Comparison of ENCODE assay signal across 8 cellular contexts in the genomic region with DNA sequence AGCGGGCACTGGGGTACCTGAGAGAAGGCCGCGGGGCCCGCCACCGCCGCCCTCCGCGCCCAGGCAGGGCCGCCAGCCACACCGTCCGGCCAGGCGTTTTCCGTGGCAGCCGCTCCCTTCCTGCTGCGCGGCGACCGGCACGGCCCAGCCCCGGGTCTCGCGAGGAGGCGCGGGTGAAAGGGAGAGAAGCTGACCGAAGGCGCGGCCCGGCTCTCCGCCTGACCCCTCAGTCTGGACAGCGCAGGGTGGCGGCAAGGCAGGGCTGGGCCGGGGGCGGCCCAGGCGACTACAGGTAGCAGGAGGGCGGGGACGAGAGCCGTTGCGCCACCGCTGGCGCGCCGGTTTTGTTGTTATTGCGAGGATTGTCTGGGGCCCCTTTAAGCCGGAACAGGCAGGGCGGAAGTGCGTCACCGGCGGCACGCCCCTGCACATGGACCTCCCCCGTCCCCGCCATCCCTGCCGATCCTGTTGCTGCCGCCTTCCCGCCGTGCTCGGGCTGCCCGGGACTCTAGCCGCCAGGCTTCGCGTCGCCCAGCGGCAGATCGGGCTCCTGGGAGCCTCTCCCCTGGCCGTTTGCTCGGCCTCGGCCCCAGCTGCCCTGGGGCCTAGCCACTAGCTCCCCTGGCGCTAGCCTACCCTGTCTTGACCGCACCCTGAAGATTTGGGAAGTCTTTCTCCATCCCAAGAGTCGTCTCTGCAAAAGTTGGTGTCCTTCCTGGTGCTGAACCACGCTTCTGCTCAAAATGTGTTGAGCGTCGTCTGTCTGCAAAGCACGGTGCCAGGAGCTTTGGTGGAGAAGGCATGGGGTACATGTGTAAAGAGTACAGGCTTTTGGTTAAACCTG. TPM values are rescaled to one million over a fixed set of nuclear protein-coding genes. Genes with fewer than 3 reads are reported as not detected.
A peak's percentile ranks its signal among the peaks of the same experiment; 100 is the strongest.
DNase-seq lines count a peak whose midpoint lies in the region; ATAC-seq and TF ChIP-seq lines count a peak whose summit lies in the region.

A gene with protein sequence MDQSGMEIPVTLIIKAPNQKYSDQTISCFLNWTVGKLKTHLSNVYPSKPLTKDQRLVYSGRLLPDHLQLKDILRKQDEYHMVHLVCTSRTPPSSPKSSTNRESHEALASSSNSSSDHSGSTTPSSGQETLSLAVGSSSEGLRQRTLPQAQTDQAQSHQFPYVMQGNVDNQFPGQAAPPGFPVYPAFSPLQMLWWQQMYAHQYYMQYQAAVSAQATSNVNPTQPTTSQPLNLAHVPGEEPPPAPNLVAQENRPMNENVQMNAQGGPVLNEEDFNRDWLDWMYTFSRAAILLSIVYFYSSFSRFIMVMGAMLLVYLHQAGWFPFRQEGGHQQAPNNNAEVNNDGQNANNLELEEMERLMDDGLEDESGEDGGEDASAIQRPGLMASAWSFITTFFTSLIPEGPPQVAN (minus strand): TSS at position 352 of the 844 bp plus-strand sequence. CDS start 805 bp downstream, outside the sequence.

- H3K27me3 ChIP-seq in rectal smooth muscle tissue (ENCODE audit: control insufficient read depth, insufficient read depth, low read length) (no peaks in the 10 kb centered on the region), vagina (no peaks in the 10 kb centered on the region)

- no peaks in the 10 kb centered on the region for H3K36me3 ChIP-seq in rectal smooth muscle tissue (ENCODE audit: control insufficient read depth, insufficient read depth, low read length)
- H3K36me3 ChIP-seq in vagina: no peaks in the 10 kb centered on the region

- peak within 1 kb of the TSS; percentile 89 for H3K4me3 ChIP-seq in astrocyte of the cerebellum (ENCODE audit: low read depth, low read length)
- peak within 1 kb of the TSS; percentile 97 for H3K4me3 ChIP-seq in rectal smooth muscle tissue (ENCODE audit: low read length)
- peak within 1 kb of the TSS; percentile 79 to 99 for H3K4me3 ChIP-seq in vagina

- TF ChIP-seq CTCF in astrocyte of the cerebellum (IDR thresholded peaks at IDR 0.05; ENCODE audit: low read depth, low read length, missing control alignments) (no peak), vagina (IDR thresholded peaks at IDR 0.05) (no peak)

- DNase-seq in NCI-H2081 (lab: John Stamatoyannopoulos, UW) (peak; percentile 91 to 96), T-helper 9 cell (peak; percentile 92), astrocyte of the cerebellum (ENCODE audit: low read depth) (peak; percentile 66), hepatic stellate cell (ENCODE audit: low spot score) (peak; percentile 89), vagina (ENCODE audit: extremely low spot score in 2 of 2) (peak in 1 of 2 donors; percentile 95)

- in situ Hi-C loops in astrocyte of the cerebellum (cut with HindIII; ENCODE audit: low sequenced_read_pairs): no loop called here

- peak within 1 kb of the TSS; percentile 97 for H3K27ac ChIP-seq in rectal smooth muscle tissue (ENCODE audit: low read depth, low read length)
- H3K27ac ChIP-seq in vagina: peak within 1 kb of the TSS; percentile 91

- ATAC-seq in GM18517 (IDR thresholded peaks at IDR 0.05; ENCODE audit: unreplicated experiment) (peak; percentile 87), HG03039 (IDR thresholded peaks at IDR 0.05; ENCODE audit: unreplicated experiment) (peak; percentile 88)

- no peaks in the 10 kb centered on the region for H3K9me3 ChIP-seq in vagina

- peaks cover 2% of the 10 kb centered on the region for H3K4me1 ChIP-seq in rectal smooth muscle tissue (ENCODE audit: control insufficient read depth, insufficient read depth, low read length)
- H3K4me1 ChIP-seq in vagina: peaks cover 51% of the 10 kb centered on the region

- intact Hi-C loops in vagina (cut with DNase I): no loop called here

- peak in 1 of 2 donors; percentile 78 for TF ChIP-seq POLR2A in vagina (IDR thresholded peaks at IDR 0.05)

- H3K9ac ChIP-seq in rectal smooth muscle tissue (ENCODE audit: low read length): peak within 1 kb of the TSS; percentile 90

RNA-seq across cellular contexts. Expression of the gene that starts here (rescaled TPM):
- total RNA-seq in vagina: 45.2 TPM
